In genomic region chr19:6103217-6103644, GRCh38 we compare ENCODE assay signal across 12 cellular contexts. TPM values are rescaled to one million over a fixed set of nuclear protein-coding genes. Genes with fewer than 3 reads are reported as not detected.
DNase-seq lines count a peak whose midpoint lies in the region; ATAC-seq and TF ChIP-seq lines count a peak whose summit lies in the region.
"Had no signal": no experiment of that assay in that cellular context is flagged by ENCODE, and none has a peak within 500 bp of the region (broad histone marks: within the 10 kb centered on the region; RNA-seq: fewer than 3 reads in every experiment).

No MANE protein-coding gene starts in this region.

- H3K4me3 ChIP-seq in AG04450 (ENCODE audit: low read depth, low read length) (no peak overlapping the region), RWPE2 (ENCODE audit: severe bottlenecking) (no peak overlapping the region), fibroblast of mammary gland (ENCODE audit: control insufficient read depth, low read depth, low read length) (no peak overlapping the region)
- H3K4me3 ChIP-seq: BLaER1 had no signal

- peaks cover 54% of the 10 kb centered on the region for H3K4me1 Mint-ChIP-seq in osteocyte (ENCODE audit: unreplicated experiment)

- no peaks in the 10 kb centered on the region for H3K27me3 Mint-ChIP-seq in osteocyte (ENCODE audit: unreplicated experiment)
- H3K27me3 Mint-ChIP-seq: activated naive CD8-positive, alpha-beta T cell treated with anti-CD3 and anti-CD28 coated beads for 36 hours had no signal

- POLR2A ChIA-PET in AG04450 (lab: Yijun Ruan, JAX), result interaction anchor here (2.3 kb wide), 1 partner anchor 11 kb away, joined by 14 read pairs; no protein-coding TSS in a partner anchor

- DNase-seq in AG04450 (ENCODE audit: low read depth, low spot score) (peak; percentile 56), RWPE2 (ENCODE audit: low spot score) (peak; percentile 90), fibroblast of mammary gland (ENCODE audit: low read depth) (peak; percentile 92), osteocyte (ENCODE audit: extremely low spot score, unreplicated experiment) (no peak), activated T-cell treated with anti-CD3 and anti-CD28 coated beads for 4 hours (no peak), NK-92 (lab: John Stamatoyannopoulos, UW; ENCODE audit: unreplicated experiment) (no peak), NOMO-1 treated with DMSO at 0.1 percent for 48 hours (lab: John Stamatoyannopoulos, UW; ENCODE audit: unreplicated experiment) (no peak)
- DNase-seq: activated naive CD8-positive, alpha-beta T cell treated with anti-CD3 and anti-CD28 coated beads for 36 hours; immature natural killer cell; T-helper 9 cell had no signal

- H3K9me3 Mint-ChIP-seq in osteocyte (ENCODE audit: unreplicated experiment), result no peaks in the 10 kb centered on the region

- peaks cover 52% of the 10 kb centered on the region for H3K4me1 ChIP-seq in RWPE2 (ENCODE audit: insufficient read depth, poor library complexity, severe bottlenecking)

- no peaks in the 10 kb centered on the region for H3K27me3 ChIP-seq in AG04450 (ENCODE audit: control insufficient read depth, insufficient read depth, low read length)
- H3K27me3 ChIP-seq in RWPE2 (ENCODE audit: insufficient read depth, poor library complexity, severe bottlenecking), result no peaks in the 10 kb centered on the region

- H3K27ac ChIP-seq in AG04450 (ENCODE audit: low read depth, low read length), result peak overlapping the region; percentile 13
- peak overlapping the region; percentile 95 for H3K27ac ChIP-seq in RWPE2 (ENCODE audit: poor library complexity, severe bottlenecking)
- H3K27ac ChIP-seq: BLaER1 had no signal

- TF ChIP-seq CTCF in AG04450 (IDR thresholded peaks at IDR 0.05; ENCODE audit: low read depth, low read length) (no peak), RWPE2 (IDR thresholded peaks at IDR 0.05; ENCODE audit: poor library complexity, severe bottlenecking) (no peak), fibroblast of mammary gland (conservative IDR thresholded peaks at IDR 0.05; ENCODE audit: control insufficient read depth, insufficient read depth, low read depth, low read length) (no peak), osteocyte (IDR thresholded peaks at IDR 0.05) (no peak)

- peak overlapping the region; percentile 68 for H3K27ac Mint-ChIP-seq in osteocyte (ENCODE audit: unreplicated experiment)
- H3K27ac Mint-ChIP-seq: activated naive CD8-positive, alpha-beta T cell treated with anti-CD3 and anti-CD28 coated beads for 36 hours; immature natural killer cell had no signal

- CTCF ChIA-PET in AG04450 (lab: Charles Lee), result interaction anchor here (0.6 kb wide), 1 partner anchor 135 kb away, joined by 3 read pairs; no protein-coding TSS in a partner anchor

- H3K9me3 ChIP-seq in AG04450 (ENCODE audit: control insufficient read depth, insufficient read depth, low read length) (no peaks in the 10 kb centered on the region), RWPE2 (ENCODE audit: severe bottlenecking) (no peaks in the 10 kb centered on the region)
- H3K9me3 ChIP-seq: BLaER1 had no signal

- H3K36me3 Mint-ChIP-seq in osteocyte (ENCODE audit: unreplicated experiment), result no peaks in the 10 kb centered on the region

- peak; percentile 95 for ATAC-seq in RWPE2 (ENCODE audit: low read depth)
- no peak for ATAC-seq in GM21381 (IDR thresholded peaks at IDR 0.05; ENCODE audit: unreplicated experiment)

- no peaks in the 10 kb centered on the region; the same call in 1 of the 2 replicates for H3K36me3 ChIP-seq in RWPE2 (ENCODE audit: low read depth)
- H3K36me3 ChIP-seq: BLaER1 had no signal

- H3K4me3 Mint-ChIP-seq in osteocyte (ENCODE audit: unreplicated experiment), result no peak overlapping the region
- H3K4me3 Mint-ChIP-seq: activated naive CD8-positive, alpha-beta T cell treated with anti-CD3 and anti-CD28 coated beads for 36 hours; immature natural killer cell had no signal

RNA-seq across cellular contexts. Expression of gene RFX2, which starts 7.1 kb away (rescaled TPM):
- 2.7 and 2.9 TPM in 2 replicates for polyA plus RNA-seq in AG04450 (2011; rRNA removed)
- 7.3 and 9.8 TPM in 2 replicates for polyA minus RNA-seq in AG04450 (2011; rRNA and poly(A)+ RNA removed)
- 4.5 and 5.3 TPM in 2 replicates for total RNA-seq in osteocyte

RNA-seq across cellular contexts. Expression of gene ACSBG2, which starts 32.2 kb away (rescaled TPM):
- not detected in 2 replicates for polyA plus RNA-seq in AG04450 (2011; rRNA removed)
- polyA minus RNA-seq in AG04450 (2011; rRNA and poly(A)+ RNA removed), result not detected in 2 replicates
- not detected in 2 replicates for total RNA-seq in osteocyte
- total RNA-seq: activated naive CD8-positive, alpha-beta T cell treated with anti-CD3 and anti-CD28 coated beads for 36 hours had no signal

Comparison
In these comparisons a context has a peak if more than half of its experiments do, and no peak if none do; other contexts are left out.
1. DNase-seq: peak in AG04450 (single experiment), RWPE2 (single experiment) and fibroblast of mammary gland (single experiment); none in osteocyte (single experiment), activated T-cell treated with anti-CD3 and anti-CD28 coated beads for 4 hours (single experiment), NK-92 (single experiment) and NOMO-1 treated with DMSO at 0.1 percent for 48 hours (single experiment).